In the genomic region with DNA sequence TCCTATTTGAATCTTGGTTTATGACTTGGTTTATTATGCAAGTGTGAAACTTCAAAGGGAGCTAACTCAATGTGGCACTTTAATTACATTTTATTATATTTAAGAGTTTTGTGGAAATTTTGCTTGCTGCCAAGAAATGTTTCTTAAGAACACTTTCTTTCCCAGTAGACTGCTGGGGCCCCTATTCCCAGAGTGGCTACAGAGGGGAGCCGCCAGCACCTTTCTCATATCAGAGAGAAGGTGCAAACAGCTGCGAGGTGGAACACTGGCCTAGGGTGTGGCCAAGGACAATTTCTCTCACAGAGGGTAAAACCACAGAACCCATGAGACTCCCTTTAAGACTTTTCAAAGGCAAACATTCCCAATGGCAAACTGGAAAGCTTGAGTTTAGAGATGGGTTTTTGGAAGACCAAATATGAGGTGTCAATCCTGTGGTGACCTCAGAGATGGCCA, we compare ENCODE assay signal across 21 cellular contexts.
DNase-seq lines count a peak whose midpoint lies in the region; ATAC-seq and TF ChIP-seq lines count a peak whose summit lies in the region.
"Had no signal": no experiment of that assay in that cellular context is flagged by ENCODE, and none has a peak within 500 bp of the region (broad histone marks: within the 10 kb centered on the region; RNA-seq: fewer than 3 reads in every experiment).

No MANE protein-coding gene starts in this region.

- H3K4me1 ChIP-seq in right atrium auricular region (peaks cover 0 to 8% of the 10 kb centered on the region in 2 donors), mammary epithelial cell (ENCODE audit: insufficient read depth, low read length) (peaks cover 37% of the 10 kb centered on the region), vagina (peaks cover 44% of the 10 kb centered on the region), PC-3 (ENCODE audit: insufficient read depth, low read length) (no peaks in the 10 kb centered on the region)

- no peak overlapping the region for H3K4me3 Mint-ChIP-seq in progenitor cell of endocrine pancreas (ENCODE audit: low read depth)
- H3K4me3 Mint-ChIP-seq: B cell; CD4-positive, alpha-beta T cell; H9 had no signal

- H3K79me2 ChIP-seq in mammary epithelial cell (ENCODE audit: insufficient read depth, low read length) = no peaks in the 10 kb centered on the region
- H3K79me2 ChIP-seq in PC-3 (ENCODE audit: low read length) = no peaks in the 10 kb centered on the region

- DNase-seq in Right ventricle myocardium inferior (ENCODE audit: missing footprints) (no peak), right atrium auricular region (ENCODE audit: low spot score) (no peak), mammary epithelial cell (peak; percentile 37), progenitor cell of endocrine pancreas (ENCODE audit: low spot score, unreplicated experiment) (no peak), vagina (ENCODE audit: extremely low spot score in 2 of 2) (no peak), PC-3 (no peak), SW 1271 (lab: John Stamatoyannopoulos, UW) (no peak)
- DNase-seq: CD4-positive, alpha-beta T cell; DMS79 treated with DMSO at 0.1 percent for 48 hours; H9; NCI-H1436; NCI-H2081; NCI-H510A; NCI-H774; Right ventricle myocardium superior had no signal

- POLR2A ChIA-PET in PC-3 (lab: Charles Lee; ENCODE audit: unreplicated experiment) = no interaction called here

- H3K9me3 ChIP-seq in right atrium auricular region (no peaks in the 10 kb centered on the region), mammary epithelial cell (replicated peaks; ENCODE audit: insufficient read depth, low read length) (no peaks in the 10 kb centered on the region), vagina (no peaks in the 10 kb centered on the region), PC-3 (ENCODE audit: low read length) (no peaks in the 10 kb centered on the region)

- TF ChIP-seq CTCF in right atrium auricular region (IDR thresholded peaks at IDR 0.05) = no peak
- no peak for TF ChIP-seq CTCF in mammary epithelial cell (conservative IDR thresholded peaks at IDR 0.05 in 1 of 2, IDR thresholded peaks at IDR 0.05 in 1 of 2; ENCODE audit: extremely low read depth in 1 of 2, insufficient read depth in 1 of 2, low read depth in 1 of 2, low read length in 2 of 2)
- TF ChIP-seq CTCF in progenitor cell of endocrine pancreas (IDR thresholded peaks at IDR 0.05; ENCODE audit: unreplicated experiment) = no peak
- TF ChIP-seq CTCF in vagina (IDR thresholded peaks at IDR 0.05) = no peak
- no peak for TF ChIP-seq CTCF in PC-3 (conservative IDR thresholded peaks at IDR 0.05; ENCODE audit: low read depth, low read length)

- H3K36me3 ChIP-seq in right atrium auricular region (no peaks in the 10 kb centered on the region), mammary epithelial cell (ENCODE audit: insufficient read depth, low read length) (no peaks in the 10 kb centered on the region), vagina (no peaks in the 10 kb centered on the region), PC-3 (ENCODE audit: low read depth, low read length) (no peaks in the 10 kb centered on the region)

- H3K27me3 ChIP-seq in right atrium auricular region (no peaks in the 10 kb centered on the region), mammary epithelial cell (ENCODE audit: insufficient read depth, low read length) (no peaks in the 10 kb centered on the region), vagina (no peaks in the 10 kb centered on the region), PC-3 (ENCODE audit: low read length) (no peaks in the 10 kb centered on the region)

- BruUV-seq in mammary epithelial cell (replicated peaks; lab: Mats Ljungman, UMichigan) (TSS peak; percentile 90), PC-3 (replicated peaks; lab: Mats Ljungman, UMichigan) (no TSS peak)

- peak; percentile 29 for ATAC-seq in Right ventricle myocardium inferior
- ATAC-seq in HG02763 (IDR thresholded peaks at IDR 0.05; ENCODE audit: unreplicated experiment) = no peak
- ATAC-seq in PC-3 = no peak

- H4K20me1 ChIP-seq in mammary epithelial cell (ENCODE audit: insufficient read depth, low read length) (no peaks in the 10 kb centered on the region), PC-3 (ENCODE audit: low read length) (no peaks in the 10 kb centered on the region)

- no peaks in the 10 kb centered on the region for H3K9me2 ChIP-seq in PC-3 (replicated peaks; ENCODE audit: low read length)

- H3K27ac ChIP-seq in right atrium auricular region (no peak overlapping the region), mammary epithelial cell (ENCODE audit: insufficient read depth, low read depth, low read length) (peak overlapping the region; percentile 36), vagina (peak overlapping the region; percentile 27), PC-3 (ENCODE audit: low read length) (no peak overlapping the region)
- H3K27ac ChIP-seq: 22Rv1, HL-60, PC-9, SK-N-MC had no signal

- intact Hi-C loops in Right ventricle myocardium inferior (cut with DNase I) = no loop called here
- intact Hi-C loops in mammary epithelial cell (cut with micrococcal nuclease) = no loop called here
- intact Hi-C loops in vagina (cut with DNase I) = no loop called here
- intact Hi-C loops in PC-3 (cut with micrococcal nuclease) = no loop called here

- peaks cover 33% of the 10 kb centered on the region for H3K4me1 Mint-ChIP-seq in progenitor cell of endocrine pancreas (ENCODE audit: low read depth)
- H3K4me1 Mint-ChIP-seq: B cell, H9 had no signal

- dilution Hi-C loops in mammary epithelial cell (cut with HindIII; ENCODE audit: low sequenced_read_pairs) = no loop called here

- CTCF ChIA-PET in mammary epithelial cell (lab: Charles Lee; ENCODE audit: low non-redundant PET) (no interaction called here), PC-3 (lab: Charles Lee) (no interaction called here)

- WGBS in mammary epithelial cell (ENCODE audit: low coverage, missing lambda C conversion rate) = 25% methylated on average over 2 of the region's 2 CpGs

- no peaks in the 10 kb centered on the region for H3F3A ChIP-seq in PC-3 (ENCODE audit: low read length, unreplicated experiment)

- H3K27ac Mint-ChIP-seq in progenitor cell of endocrine pancreas = peak overlapping the region; percentile 95
- H3K27ac Mint-ChIP-seq: B cell; CD4-positive, alpha-beta T cell; H9 had no signal

- H2AFZ ChIP-seq in mammary epithelial cell (ENCODE audit: low read depth, low read length) = peak overlapping the region; percentile 40
- no peak overlapping the region for H2AFZ ChIP-seq in PC-3 (ENCODE audit: low read length)
- H2AFZ ChIP-seq: PC-9 had no signal

- in situ Hi-C loops in mammary epithelial cell (cut with MboI; ENCODE audit: low sequenced_read_pairs in 2 of 2) = no loop called here

- H3K9ac ChIP-seq in mammary epithelial cell (ENCODE audit: insufficient read depth, low read length) = no peak overlapping the region
- H3K9ac ChIP-seq in PC-3 (ENCODE audit: low read length) = no peak overlapping the region

- peaks cover 9% of the 10 kb centered on the region for H3K9me3 Mint-ChIP-seq in progenitor cell of endocrine pancreas (ENCODE audit: low read depth)
- H3K9me3 Mint-ChIP-seq: CD4-positive, alpha-beta T cell had no signal

- no peak for TF ChIP-seq POLR2A in vagina (IDR thresholded peaks at IDR 0.05)

- H3K4me3 ChIP-seq in right atrium auricular region (no peak overlapping the region), mammary epithelial cell (replicated peaks in 1 of 3; ENCODE audit: insufficient read depth in 1 of 3, low read depth in 2 of 3, low read length in 3 of 3) (no peak overlapping the region), vagina (no peak overlapping the region), PC-3 (ENCODE audit: low read length) (no peak overlapping the region)
- H3K4me3 ChIP-seq: PC-9, SK-N-MC had no signal

- no peaks in the 10 kb centered on the region for H3K27me3 Mint-ChIP-seq in progenitor cell of endocrine pancreas

- H3K4me2 ChIP-seq in mammary epithelial cell (ENCODE audit: insufficient read depth, low read depth, low read length) (peak overlapping the region; percentile 65), PC-3 (ENCODE audit: low read length) (no peak overlapping the region)
- H3K4me2 ChIP-seq: PC-9 had no signal

- peaks cover 8% of the 10 kb centered on the region for H3K36me3 Mint-ChIP-seq in progenitor cell of endocrine pancreas (ENCODE audit: insufficient read depth)

Comparison
In these comparisons a context has a peak if more than half of its experiments do, and no peak if none do; other contexts are left out.
1. H3K27ac ChIP-seq: peak in mammary epithelial cell (single experiment) and vagina (single experiment); none in right atrium auricular region (0 of 2) and PC-3 (single experiment).